ENCODE assay signal across 8 cellular contexts in genomic region chr18:77057043-77057442, GRCh38.
DNase-seq lines count a peak whose midpoint lies in the region; ATAC-seq, FAIRE-seq and TF ChIP-seq lines count a peak whose summit lies in the region.

No MANE protein-coding gene starts in this region.

- peak overlapping the region; percentile 95 for H3K27ac Mint-ChIP-seq in stimulated activated naive CD8-positive, alpha-beta T cell treated with anti-CD3 and anti-CD28 coated beads, Interleukin-15, Interleukin-2, amounts not matched to agents 100 ng/mL and 50 ng/mL, for 24 hours
- peak overlapping the region; percentile 75 for H3K27ac Mint-ChIP-seq in astrocyte (ENCODE audit: unreplicated experiment)

- H3K36me3 ChIP-seq in astrocyte (ENCODE audit: insufficient read depth, low read length) (no peaks in the 10 kb centered on the region), mesendoderm (ENCODE audit: control insufficient read depth, insufficient read depth, low read length) (no peaks in the 10 kb centered on the region), vagina (no peaks in the 10 kb centered on the region)

- no CpG with 5 or more reads among the region's 4 CpGs for WGBS in mesendoderm (ENCODE audit: extremely low coverage, insufficient coverage, low lambda C conversion rate)

- no peaks in the 10 kb centered on the region for H4K20me1 ChIP-seq in astrocyte (ENCODE audit: insufficient read depth, low read length)

- H3K56ac ChIP-seq in mesendoderm (ENCODE audit: low read length), result peak overlapping the region; percentile 49

- H3K18ac ChIP-seq in mesendoderm (ENCODE audit: low read length), result no peak overlapping the region

- H3K4me1 ChIP-seq in astrocyte (ENCODE audit: insufficient read depth, low read length), result peaks cover 51% of the 10 kb centered on the region
- H3K4me1 ChIP-seq in mesendoderm (ENCODE audit: control insufficient read depth, low read depth, low read length), result peaks cover 11% of the 10 kb centered on the region
- peaks cover 54% of the 10 kb centered on the region for H3K4me1 ChIP-seq in vagina

- H4K8ac ChIP-seq in mesendoderm (ENCODE audit: low read depth, low read length), result no peak overlapping the region

- H3K9ac ChIP-seq in astrocyte (ENCODE audit: low read length), result peak overlapping the region; percentile 74
- no peak overlapping the region for H3K9ac ChIP-seq in mesendoderm (ENCODE audit: low read length)

- H3K23ac ChIP-seq in mesendoderm (ENCODE audit: low read length), result no peak overlapping the region

- H2BK5ac ChIP-seq in mesendoderm (ENCODE audit: low read length), result no peak overlapping the region

- H3K4me1 Mint-ChIP-seq in stimulated activated naive CD8-positive, alpha-beta T cell treated with anti-CD3 and anti-CD28 coated beads, Interleukin-15, Interleukin-2, amounts not matched to agents 100 ng/mL and 50 ng/mL, for 24 hours (ENCODE audit: low read depth), result peaks cover 81% of the 10 kb centered on the region
- H3K4me1 Mint-ChIP-seq in astrocyte (ENCODE audit: low read depth, unreplicated experiment), result peaks cover 29% of the 10 kb centered on the region

- H3K4me2 ChIP-seq in astrocyte (ENCODE audit: low read length) (no peak overlapping the region), mesendoderm (ENCODE audit: low read length) (no peak overlapping the region)

- no peak for TF ChIP-seq POLR2A in vagina (IDR thresholded peaks at IDR 0.05)

- DNase-seq in stimulated activated naive CD8-positive, alpha-beta T cell treated with anti-CD3 and anti-CD28 coated beads, Interleukin-15, Interleukin-2, amounts not matched to agents 100 U/mL and 50 U/mL, for 24 hours, result no peak
- DNase-seq in astrocyte (ENCODE audit: low read depth), result no peak
- DNase-seq in mesendoderm, result no peak
- DNase-seq in vagina (ENCODE audit: extremely low spot score in 2 of 2), result no peak
- DNase-seq in EL, result no peak
- DNase-seq in Kasumi-1 (lab: John Stamatoyannopoulos, UW), result no peak
- DNase-seq in GM10266 (ENCODE audit: extremely low spot score), result no peak

- peaks cover 24% of the 10 kb centered on the region for H3K36me3 Mint-ChIP-seq in stimulated activated naive CD8-positive, alpha-beta T cell treated with anti-CD3 and anti-CD28 coated beads, Interleukin-15, Interleukin-2, amounts not matched to agents 100 ng/mL and 50 ng/mL, for 24 hours (ENCODE audit: low read depth)
- H3K36me3 Mint-ChIP-seq in astrocyte (ENCODE audit: low read depth, unreplicated experiment), result no peaks in the 10 kb centered on the region

- no peak overlapping the region for H2BK15ac ChIP-seq in mesendoderm (replicated peaks; ENCODE audit: low read depth)

- no peak overlapping the region for H3K4me3 Mint-ChIP-seq in stimulated activated naive CD8-positive, alpha-beta T cell treated with anti-CD3 and anti-CD28 coated beads, Interleukin-15, Interleukin-2, amounts not matched to agents 100 ng/mL and 50 ng/mL, for 24 hours
- H3K4me3 Mint-ChIP-seq in astrocyte (ENCODE audit: unreplicated experiment), result no peak overlapping the region

- H3K79me1 ChIP-seq in mesendoderm (ENCODE audit: low read length), result no peaks in the 10 kb centered on the region

- H3K4me3 ChIP-seq in astrocyte (ENCODE audit: insufficient read depth, low read depth, low read length), result no peak overlapping the region
- no peak overlapping the region for H3K4me3 ChIP-seq in mesendoderm (ENCODE audit: low read length)
- H3K4me3 ChIP-seq in vagina, result no peak overlapping the region

- H2BK120ac ChIP-seq in mesendoderm (ENCODE audit: low read depth, low read length), result no peak overlapping the region

- H3K27me3 Mint-ChIP-seq in stimulated activated naive CD8-positive, alpha-beta T cell treated with anti-CD3 and anti-CD28 coated beads, Interleukin-15, Interleukin-2, amounts not matched to agents 100 ng/mL and 50 ng/mL, for 24 hours, result no peaks in the 10 kb centered on the region
- H3K27me3 Mint-ChIP-seq in astrocyte (ENCODE audit: low read depth, unreplicated experiment), result no peaks in the 10 kb centered on the region

- H3K4ac ChIP-seq in mesendoderm (ENCODE audit: low read depth, low read length), result no peak overlapping the region

- ATAC-seq in stimulated activated naive CD8-positive, alpha-beta T cell treated with anti-CD3 and anti-CD28 coated beads, Interleukin-15, Interleukin-2, amounts not matched to agents 100 U/mL and 50 U/mL, for 24 hours, result no peak

- H3K79me2 ChIP-seq in astrocyte (ENCODE audit: insufficient read depth, low read length) (no peaks in the 10 kb centered on the region), mesendoderm (ENCODE audit: control insufficient read depth, insufficient read depth, low read length) (no peaks in the 10 kb centered on the region)

- FAIRE-seq in astrocyte (lab: Jason Lieb, UNC), result no peak

- no peak overlapping the region for H4K5ac ChIP-seq in mesendoderm (ENCODE audit: low read length)

- intact Hi-C loops in vagina (cut with DNase I), result no loop called here

- no peak for TF ChIP-seq CTCF in astrocyte (IDR thresholded peaks at IDR 0.05; ENCODE audit: insufficient read depth, low read depth, low read length)
- TF ChIP-seq CTCF in vagina (IDR thresholded peaks at IDR 0.05), result no peak
- no peak for TF ChIP-seq CTCF in GM10266 (IDR thresholded peaks at IDR 0.05; ENCODE audit: control insufficient read depth, insufficient read depth, low read depth, missing control alignments)

- no peaks in the 10 kb centered on the region for H3K9me3 Mint-ChIP-seq in stimulated activated naive CD8-positive, alpha-beta T cell treated with anti-CD3 and anti-CD28 coated beads, Interleukin-15, Interleukin-2, amounts not matched to agents 100 ng/mL and 50 ng/mL, for 24 hours
- H3K9me3 Mint-ChIP-seq in astrocyte (ENCODE audit: unreplicated experiment), result peaks cover 4% of the 10 kb centered on the region

- H2AK5ac ChIP-seq in mesendoderm (ENCODE audit: low read length), result no peak overlapping the region

- H3K27ac ChIP-seq in astrocyte (ENCODE audit: low read depth, low read length) (peak overlapping the region; percentile 91), mesendoderm (ENCODE audit: low read depth, low read length) (peak overlapping the region; percentile 3), vagina (peak overlapping the region; percentile 85)

- no peaks in the 10 kb centered on the region for H3K9me3 ChIP-seq in astrocyte (ENCODE audit: insufficient read depth, low read depth, low read length)
- H3K9me3 ChIP-seq in vagina, result no peaks in the 10 kb centered on the region

- H2AFZ ChIP-seq in astrocyte (ENCODE audit: low read depth, low read length), result peak overlapping the region; percentile 38

- H3K27me3 ChIP-seq in astrocyte (ENCODE audit: insufficient read depth, low read length) (no peaks in the 10 kb centered on the region), mesendoderm (ENCODE audit: insufficient read depth, low read length, poor library complexity) (no peaks in the 10 kb centered on the region), vagina (no peaks in the 10 kb centered on the region)

Comparison
In these comparisons a context has a peak if more than half of its experiments do, and no peak if none do; other contexts are left out.
1. H3K27ac ChIP-seq: peak in every context shown above with its lines; median percentile 91 in astrocyte; 85 in vagina; 3 in mesendoderm.